8 cellular contexts compared by ENCODE assay signal in the genomic region with DNA sequence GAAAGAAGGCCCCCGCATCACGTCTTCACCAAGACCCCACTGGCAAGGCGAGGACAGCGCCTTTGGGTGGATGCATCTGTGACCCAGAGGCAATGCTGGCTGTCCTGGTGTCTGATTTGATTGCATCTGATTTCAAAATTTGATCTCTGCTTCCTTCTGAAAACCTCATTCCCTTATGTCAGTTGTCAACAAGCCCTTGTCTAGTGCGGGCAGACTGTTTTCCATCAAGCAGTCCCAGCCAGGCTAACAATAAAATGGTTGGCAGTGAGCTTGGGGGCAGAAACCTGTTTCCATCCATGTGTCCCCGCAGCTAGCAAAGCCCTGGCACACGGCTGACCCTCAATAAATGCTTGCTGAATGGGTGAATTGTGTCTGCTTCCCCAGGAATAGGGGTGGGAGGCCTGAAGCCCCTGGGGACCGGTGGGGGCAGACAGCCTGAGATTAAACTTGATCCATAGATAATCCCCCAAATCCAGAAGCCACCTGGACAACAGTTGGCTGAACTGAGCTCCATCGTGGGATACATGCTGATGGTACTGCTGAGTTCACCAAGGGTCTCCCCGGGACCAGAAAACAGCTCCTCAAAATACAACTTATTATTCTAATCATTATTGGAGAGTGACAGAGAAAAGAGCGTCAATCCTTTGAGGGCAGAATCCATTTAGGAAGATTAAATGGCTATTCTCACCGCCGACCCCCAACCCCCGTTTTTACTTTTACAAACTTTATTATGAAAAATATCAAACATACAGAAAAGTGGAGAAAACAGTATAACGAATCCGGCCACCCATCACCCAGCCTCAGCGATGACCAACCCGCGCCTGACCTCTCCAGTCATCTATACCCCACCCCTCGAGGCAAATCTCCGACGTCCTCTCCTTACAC. TPM values are rescaled to one million over a fixed set of nuclear protein-coding genes. Genes with fewer than 3 reads are reported as not detected.
DNase-seq lines count a peak whose midpoint lies in the region; ATAC-seq and TF ChIP-seq lines count a peak whose summit lies in the region.

No MANE protein-coding gene starts in this region.

- TF ChIP-seq CTCF in Peyer's patch (IDR thresholded peaks at IDR 0.05) (no peak), neural progenitor cell (IDR thresholded peaks at IDR 0.05) (no peak), GM13977 (IDR thresholded peaks at IDR 0.05; ENCODE audit: extremely low read depth, insufficient read depth, missing control alignments) (no peak)

- H3K4me1 ChIP-seq in Peyer's patch (peaks cover 0 to 49% (median 25%) of the 10 kb centered on the region in 4 donors), neural progenitor cell (peaks cover 37% of the 10 kb centered on the region)

- peak overlapping the region; percentile 95 to 96 for H3K27ac Mint-ChIP-seq in effector memory CD8-positive, alpha-beta T cell
- H3K27ac Mint-ChIP-seq in neural progenitor cell = peak overlapping the region; percentile 86

- no peaks in the 10 kb centered on the region for H3K27me3 Mint-ChIP-seq in effector memory CD8-positive, alpha-beta T cell
- peaks cover 23% of the 10 kb centered on the region for H3K27me3 Mint-ChIP-seq in neural progenitor cell (ENCODE audit: insufficient read depth, low read depth)

- peak overlapping the region; percentile 79 to 96 (median 92) for H3K27ac ChIP-seq in Peyer's patch
- no peak overlapping the region for H3K27ac ChIP-seq in neural progenitor cell

- H3K36me3 ChIP-seq in Peyer's patch (no peaks in the 10 kb centered on the region), neural progenitor cell (no peaks in the 10 kb centered on the region)

- H3K4me3 Mint-ChIP-seq in effector memory CD8-positive, alpha-beta T cell = peak overlapping the region; percentile 86 to 94
- peak overlapping the region; percentile 95 for H3K4me3 Mint-ChIP-seq in neural progenitor cell

- no peak for ATAC-seq in effector memory CD8-positive, alpha-beta T cell (replicated peaks)
- ATAC-seq in HG03342 (IDR thresholded peaks at IDR 0.05; ENCODE audit: unreplicated experiment) (no peak), HG03469 (IDR thresholded peaks at IDR 0.05; ENCODE audit: unreplicated experiment) (no peak)

- no peak overlapping the region for H3K9ac ChIP-seq in neural progenitor cell

- peak overlapping the region; percentile 96 for H2AFZ ChIP-seq in neural progenitor cell (replicated peaks)

- in situ Hi-C loops in GM13977 (cut with MboI; ENCODE audit: low pct_unique_long_range_greater_than_20kb, low sequenced_read_pairs, unreplicated experiment) = no loop called here

- H3K9me3 ChIP-seq in Peyer's patch (no peaks in the 10 kb centered on the region), neural progenitor cell (ENCODE audit: low read depth) (no peaks in the 10 kb centered on the region)

- peak overlapping the region; percentile 88 for H3K4me2 ChIP-seq in neural progenitor cell

- peaks cover 13% of the 10 kb centered on the region for H4K20me1 ChIP-seq in neural progenitor cell (ENCODE audit: low read depth)

- peaks cover 52 to 53% of the 10 kb centered on the region in 2 donors for H3K4me1 Mint-ChIP-seq in effector memory CD8-positive, alpha-beta T cell (ENCODE audit: low read depth in 2 of 2)
- H3K4me1 Mint-ChIP-seq in neural progenitor cell = peaks cover 49% of the 10 kb centered on the region

- peak overlapping the region; percentile 72 to 90 (median 76) for H3K4me3 ChIP-seq in Peyer's patch
- H3K4me3 ChIP-seq in neural progenitor cell = peak overlapping the region; percentile 87

- TF ChIP-seq POLR2A in Peyer's patch (IDR thresholded peaks at IDR 0.05) = no peak

- H3K79me2 ChIP-seq in neural progenitor cell (ENCODE audit: low read depth) = no peaks in the 10 kb centered on the region

- no peaks in the 10 kb centered on the region for H3K27me3 ChIP-seq in Peyer's patch
- H3K27me3 ChIP-seq in neural progenitor cell = peaks cover 58% of the 10 kb centered on the region

- no peaks in the 10 kb centered on the region for H3K9me3 Mint-ChIP-seq in effector memory CD8-positive, alpha-beta T cell
- H3K9me3 Mint-ChIP-seq in neural progenitor cell = peaks cover 2% of the 10 kb centered on the region

- peaks cover 40% of the 10 kb centered on the region for H3F3A ChIP-seq in neural progenitor cell (ENCODE audit: low read depth)

- H3K36me3 Mint-ChIP-seq in effector memory CD8-positive, alpha-beta T cell (ENCODE audit: insufficient read depth) = peaks cover 42% of the 10 kb centered on the region
- no peaks in the 10 kb centered on the region for H3K36me3 Mint-ChIP-seq in neural progenitor cell

- DNase-seq in Daoy (ENCODE audit: low read depth) (peak; percentile 16), Peyer's patch (no peak), neural progenitor cell (ENCODE audit: low spot score) (no peak), NCI-H2227 (lab: John Stamatoyannopoulos, UW; ENCODE audit: unreplicated experiment) (no peak), GM13977 (ENCODE audit: low spot score) (no peak)
- no peak for DNase-seq in effector memory CD8-positive, alpha-beta T cell

RNA-seq across cellular contexts. Expression of a gene that starts 0.9 kb away (rescaled TPM):
- 9.1 and 9.9 TPM in 2 replicates for total RNA-seq in Daoy (2014; rRNA removed; shearing (Covaris generic))
- total RNA-seq in Peyer's patch = 10 to 100 TPM; 22.1 to 33.8 (median 26.3) TPM
- total RNA-seq in neural progenitor cell (ENCODE audit: low replicate concordance) = 0.34 and 1.5 TPM in 2 replicates
